In genomic region chr15:41921167-41921566, GRCh38 we compare ENCODE assay signal across 20 cellular contexts. TPM values are rescaled to one million over a fixed set of nuclear protein-coding genes. Genes with fewer than 3 reads are reported as not detected.
DNase-seq lines count a peak whose midpoint lies in the region; ATAC-seq and TF ChIP-seq lines count a peak whose summit lies in the region.
"Had no signal": no experiment of that assay in that cellular context is flagged by ENCODE, and none has a peak within 500 bp of the region (broad histone marks: within the 10 kb centered on the region; RNA-seq: fewer than 3 reads in every experiment).

No MANE protein-coding gene starts in this region.

- H3K23ac ChIP-seq in IMR-90 (ENCODE audit: low read depth, low read length), result peak overlapping the region; percentile 68; the same call in 1 of the 2 replicates

- no peak overlapping the region; the same call in 1 of the 2 replicates for H4K91ac ChIP-seq in IMR-90 (ENCODE audit: insufficient read depth, low read depth, low read length)

- H4K8ac ChIP-seq in IMR-90 (ENCODE audit: low read depth in 2 of 2, low read length in 2 of 2), result peak overlapping the region in 1 of 2 experiments; percentile 24; a peak in 1 of 4 replicates

- H3K27me3 ChIP-seq in IMR-90 (ENCODE audit: control insufficient read depth, insufficient read depth, low read length) (no peaks in the 10 kb centered on the region), stomach (no peaks in the 10 kb centered on the region)
- H3K27me3 ChIP-seq: upper lobe of left lung had no signal

- peak overlapping the region; percentile 58 for H3K4ac ChIP-seq in IMR-90 (ENCODE audit: low read depth, low read length)

- H3K18ac ChIP-seq in IMR-90 (ENCODE audit: low read depth, low read length), result no peak overlapping the region

- H3K9me1 ChIP-seq in IMR-90 (ENCODE audit: insufficient read depth, low read length), result peaks cover 36% of the 10 kb centered on the region

- no peak overlapping the region for H3K56ac ChIP-seq in IMR-90 (ENCODE audit: extremely low read depth, insufficient read depth, low read length)

- peaks cover 41% of the 10 kb centered on the region for H3K36me3 Mint-ChIP-seq in T-cell

- H4K5ac ChIP-seq in IMR-90 (ENCODE audit: low read depth, low read length), result no peak overlapping the region

- no peak overlapping the region for H2BK5ac ChIP-seq in IMR-90 (ENCODE audit: low read depth, low read length, poor library complexity, severe bottlenecking)

- H3K4me1 Mint-ChIP-seq in T-cell, result peaks cover 8 to 23% (median 17%) of the 10 kb centered on the region in 3 donors

- H4K20me1 ChIP-seq in IMR-90 (ENCODE audit: insufficient read depth, low read length), result peaks cover 24% of the 10 kb centered on the region

- TF ChIP-seq EP300 in stomach (IDR thresholded peaks at IDR 0.05), result no peak

- peak overlapping the region; percentile 83; the same call in 1 of the 2 replicates for H2BK20ac ChIP-seq in IMR-90 (ENCODE audit: low read depth, low read length)

- DNase-seq in IMR-90, result peak; percentile 43
- DNase-seq in cardiac fibroblast (ENCODE audit: low read depth in 2 of 2), result peak; percentile 23 to 42
- DNase-seq in kidney glomerular epithelial cell (lab: John Stamatoyannopoulos, UW), result peak; percentile 31
- DNase-seq in stomach, result no peak
- DNase-seq in T-cell, result no peak
- no peak for DNase-seq in NCI-H1694 (lab: John Stamatoyannopoulos, UW)
- no peak for DNase-seq in globus pallidus (ENCODE audit: low spot score)
- DNase-seq: activated CD4-positive, alpha-beta T cell treated with anti-CD3 and anti-CD28 coated beads for 1 hour; activated CD8-positive, alpha-beta memory T cell treated with anti-CD3 and anti-CD28 coated beads, Interleukin-2, amount 50 U/mL, for 4 hours; activated naive CD4-positive, alpha-beta T cell treated with anti-CD3 and anti-CD28 coated beads for 36 hours; central memory CD4-positive, alpha-beta T cell; MM.1S; mucosa of descending colon; NCI-H2029 treated with DMSO at 0.1 percent for 48 hours; NCI-H774; psoas muscle; stimulated activated CD4-positive, alpha-beta T cell treated with anti-CD3 and anti-CD28 coated beads, Interleukin-2, amount 100 ng/mL, for 24 hours; upper lobe of left lung had no signal

- peak; percentile 12; the same call in 1 of the 2 replicates for ATAC-seq in IMR-90 (ENCODE audit: low read depth)
- no peak for ATAC-seq in T-cell (replicated peaks in 1 of 4)
- no peak for ATAC-seq in HG03442 (IDR thresholded peaks at IDR 0.05; ENCODE audit: unreplicated experiment)
- ATAC-seq: mucosa of descending colon had no signal

- peak overlapping the region; percentile 6; the same call in 1 of the 2 replicates for H3K4me2 ChIP-seq in IMR-90 (ENCODE audit: low read depth, low read length)

- H3K4me3 ChIP-seq in IMR-90 (ENCODE audit: insufficient read depth, low read depth, low read length), result no peak overlapping the region
- H3K4me3 ChIP-seq in cardiac fibroblast (replicated peaks in 1 of 2; ENCODE audit: low read depth in 2 of 2, low read length in 2 of 2), result no peak overlapping the region
- H3K4me3 ChIP-seq in stomach, result no peak overlapping the region
- H3K4me3 ChIP-seq: mucosa of descending colon, psoas muscle, upper lobe of left lung had no signal

- H2BK120ac ChIP-seq in IMR-90 (ENCODE audit: low read depth, low read length), result peak overlapping the region; percentile 64; the same call in 1 of the 2 replicates

- TF ChIP-seq POLR2A in IMR-90 (IDR thresholded peaks at IDR 0.05; ENCODE audit: low read depth, low read length), result no peak
- no peak for TF ChIP-seq POLR2A in stomach (IDR thresholded peaks at IDR 0.05)

- intact Hi-C loops in IMR-90 (cut with micrococcal nuclease), result no loop called here
- intact Hi-C loops in stomach (cut with DNase I; ENCODE audit: low total_unique reads), result no loop called here

- H3K14ac ChIP-seq in IMR-90 (replicated peaks; ENCODE audit: low read depth, low read length), result peak overlapping the region; percentile 24

- H3K4me3 Mint-ChIP-seq in T-cell, result no peak overlapping the region
- H3K4me3 Mint-ChIP-seq: activated naive CD4-positive, alpha-beta T cell treated with anti-CD3 and anti-CD28 coated beads for 36 hours; T-helper 1 cell treated with Interleukin-12 subunit alpha and Interleukin-12 subunit beta and Interleukin-4 antibody, amounts not matched to agents 30 μg/mL and 1 μg/mL, for 36 hours had no signal

- dilution Hi-C loops in IMR-90 (cut with HindIII; ENCODE audit: low sequenced_read_pairs, unreplicated experiment), result no loop called here

- no peak overlapping the region for H3K9ac ChIP-seq in IMR-90 (ENCODE audit: low read depth, low read length)

- H3K4me1 ChIP-seq in IMR-90 (ENCODE audit: control insufficient read depth, insufficient read depth, low read length) (peaks cover 22% of the 10 kb centered on the region), stomach (peaks cover 57 to 81% (median 69%) of the 10 kb centered on the region in 4 donors)

- H3K36me3 ChIP-seq in IMR-90 (ENCODE audit: control insufficient read depth, insufficient read depth, low read length) (peaks cover 7% of the 10 kb centered on the region), stomach (peaks cover 9 to 22% (median 19%) of the 10 kb centered on the region in 4 donors)

- H3K27ac Mint-ChIP-seq in T-cell, result no peak overlapping the region
- H3K27ac Mint-ChIP-seq: activated naive CD4-positive, alpha-beta T cell treated with anti-CD3 and anti-CD28 coated beads for 36 hours; T-helper 1 cell treated with Interleukin-12 subunit alpha and Interleukin-12 subunit beta and Interleukin-4 antibody, amounts not matched to agents 30 μg/mL and 1 μg/mL, for 36 hours had no signal

- CTCF ChIA-PET in IMR-90 (lab: Yijun Ruan, JAX) (interaction anchor here (1.2 kb wide), 1 partner anchor 9 kb away, joined by 3 read pairs; no protein-coding TSS in a partner anchor), T-cell (lab: Charles Lee) (no interaction called here)

- H3K27me3 Mint-ChIP-seq in T-cell, result no peaks in the 10 kb centered on the region

- TF ChIP-seq CTCF in IMR-90 (conservative IDR thresholded peaks at IDR 0.05; ENCODE audit: low read depth, low read length), result no peak
- no peak for TF ChIP-seq CTCF in cardiac fibroblast (IDR thresholded peaks at IDR 0.05; ENCODE audit: low read depth, low read length)
- no peak for TF ChIP-seq CTCF in stomach (IDR thresholded peaks at IDR 0.05)

- no peaks in the 10 kb centered on the region for H3K9me3 ChIP-seq in IMR-90 (ENCODE audit: control insufficient read depth, insufficient read depth, low read length)
- no peaks in the 10 kb centered on the region for H3K9me3 ChIP-seq in stomach
- H3K9me3 ChIP-seq: mucosa of descending colon, psoas muscle, upper lobe of left lung had no signal

- no peak for TF ChIP-seq RAD21 in IMR-90 (IDR thresholded peaks at IDR 0.05; ENCODE audit: low read length)

- H3K79me1 ChIP-seq in IMR-90 (ENCODE audit: low read depth in 1 of 2, low read length in 2 of 2), result peaks cover 11 to 78% of the 10 kb centered on the region in 2 experiments

- in situ Hi-C loops in IMR-90 (cut with MboI; ENCODE audit: low sequenced_read_pairs), result no loop called here

- no TSS peak for BruUV-seq in IMR-90 (replicated peaks; lab: Mats Ljungman, UMichigan)

- WGBS in IMR-90 (ENCODE audit: extremely low coverage in 2 of 2, insufficient read length in 1 of 2), 2 experiments, result 80% methylated on average over 2 of the region's 9 CpGs; no CpG with 5 or more reads in 1 of the 2 experiments
- 41 to 55% (median 44%) methylated on average over 9 of the region's 9 CpGs for WGBS in stomach, 5 donors

- no peak overlapping the region for H2AFZ ChIP-seq in IMR-90 (replicated peaks; ENCODE audit: low read length, poor library complexity)

- H2AK5ac ChIP-seq in IMR-90 (ENCODE audit: low read depth, low read length), result peak overlapping the region; percentile 30; the same call in 1 of the 2 replicates

- no peaks in the 10 kb centered on the region for H3K9me3 Mint-ChIP-seq in T-cell
- H3K9me3 Mint-ChIP-seq: activated naive CD4-positive, alpha-beta T cell treated with anti-CD3 and anti-CD28 coated beads for 36 hours; T-helper 1 cell treated with Interleukin-12 subunit alpha and Interleukin-12 subunit beta and Interleukin-4 antibody, amounts not matched to agents 30 μg/mL and 1 μg/mL, for 36 hours had no signal

- H2AK9ac ChIP-seq in IMR-90 (replicated peaks; ENCODE audit: low read depth, low read length, poor library complexity), result no peak overlapping the region

- POLR2A ChIA-PET in IMR-90 (lab: Charles Lee; ENCODE audit: unreplicated experiment), result no interaction called here
- POLR2A ChIA-PET in T-cell (lab: Charles Lee), result no interaction called here

- H3K27ac ChIP-seq in IMR-90 (ENCODE audit: insufficient read depth, low read length), result no peak overlapping the region
- peak overlapping the region; percentile 52 to 76 (median 62) for H3K27ac ChIP-seq in stomach

- no peak overlapping the region for H2BK15ac ChIP-seq in IMR-90 (ENCODE audit: low read depth, low read length)

TF ChIP-seq in IMR-90, 13 proteins besides CTCF, POLR2A, EP300 and RAD21 (continues in another document):
- TF ChIP-seq USF2 (IDR thresholded peaks at IDR 0.05; ENCODE audit: low read depth, low read length) (no peak), RFX5 (IDR thresholded peaks at IDR 0.05; ENCODE audit: low read depth, low read length) (no peak), CHD1 (IDR thresholded peaks at IDR 0.05; ENCODE audit: low read depth, low read length) (no peak), MXI1 (IDR thresholded peaks at IDR 0.05; ENCODE audit: borderline replicate concordance, low read depth, low read length) (no peak)

RNA-seq across cellular contexts. Expression of gene SPTBN5, which starts 27.3 kb away (rescaled TPM):
- total RNA-seq in IMR-90 (2012; rRNA removed), result under 0.01 TPM in 2 replicates
- polyA plus RNA-seq in IMR-90 (2012; rRNA removed), result 0.37 and 0.38 TPM in 2 replicates
- 0.10 and 0.12 TPM in 2 replicates for polyA plus RNA-seq in IMR-90 (2012; cell fraction: cytosol; rRNA removed)
- 2.3 and 3.5 TPM in 2 replicates for polyA plus RNA-seq in IMR-90 (2012; cell fraction: nucleus; rRNA removed; ENCODE audit: low replicate concordance)
- 1 to 10 TPM in 1 of 5 donors, under 1 TPM in 3, not detected in 1; 0.29 to 4.9 (median 0.80) TPM for total RNA-seq in stomach
- polyA plus RNA-seq in stomach, result 1 to 10 TPM; 2.6 to 3.2 (median 2.9) TPM
- 1 to 10 TPM; 1.0 to 4.0 (median 2.2) TPM for total RNA-seq in T-cell

RNA-seq across cellular contexts. Expression of gene EHD4, which starts 51.2 kb away (rescaled TPM):
- total RNA-seq in IMR-90 (2012; rRNA removed) (26.4 and 29.0 TPM in 2 replicates), stomach (10 to 100 TPM in 4 of 5 donors, 1 to 10 TPM in 1; 9.4 to 86.4 (median 23.1) TPM), T-cell (10 to 100 TPM; 11.7 to 46.8 (median 16.8) TPM)
- polyA plus RNA-seq in IMR-90 (2012; rRNA removed) (21.0 and 21.1 TPM in 2 replicates), stomach (10 to 100 TPM in 1 of 3 donors, 1 to 10 TPM in 2; 5.8 to 12.1 (median 9.8) TPM)
- 13.2 and 20.3 TPM in 2 replicates for polyA plus RNA-seq in IMR-90 (2012; cell fraction: cytosol; rRNA removed)
- polyA plus RNA-seq in IMR-90 (2012; cell fraction: nucleus; rRNA removed; ENCODE audit: low replicate concordance), result 10.2 and 11.2 TPM in 2 replicates

Comparison
In these comparisons a context has a peak if more than half of its experiments do, and no peak if none do; other contexts are left out.
1. DNase-seq: peak in IMR-90 (single experiment), cardiac fibroblast (2 of 2) and kidney glomerular epithelial cell (single experiment); none in stomach (single experiment), T-cell (0 of 34), NCI-H1694 (single experiment) and globus pallidus (single experiment).